In the genomic region with DNA sequence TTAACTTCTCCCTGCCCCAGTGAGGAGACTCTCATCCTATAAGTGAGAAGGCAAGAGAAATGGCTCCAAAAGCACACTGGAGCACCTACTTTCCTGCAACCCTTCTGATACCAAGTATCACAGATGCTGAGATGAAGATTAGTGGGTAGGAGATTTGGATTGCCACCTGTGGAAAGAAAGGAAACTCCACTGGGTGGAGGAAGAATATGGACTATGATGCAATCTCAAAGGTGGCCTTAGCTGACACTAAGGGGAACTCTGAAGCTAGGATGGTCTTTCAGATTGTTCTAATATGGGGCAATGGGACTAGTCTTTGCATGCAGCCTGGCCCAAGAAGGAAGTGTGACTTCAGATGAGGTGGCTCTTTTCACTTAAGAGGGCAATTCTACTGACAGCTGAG, we compare ENCODE assay signal across 1 cellular context.
TF ChIP-seq lines count a peak whose summit lies in the region.

No MANE protein-coding gene starts in this region.

TF ChIP-seq in K562, 482 proteins besides CTCF, POLR2A, EP300 and RAD21 (continued from another document):
- TF ChIP-seq, protein P1, sequence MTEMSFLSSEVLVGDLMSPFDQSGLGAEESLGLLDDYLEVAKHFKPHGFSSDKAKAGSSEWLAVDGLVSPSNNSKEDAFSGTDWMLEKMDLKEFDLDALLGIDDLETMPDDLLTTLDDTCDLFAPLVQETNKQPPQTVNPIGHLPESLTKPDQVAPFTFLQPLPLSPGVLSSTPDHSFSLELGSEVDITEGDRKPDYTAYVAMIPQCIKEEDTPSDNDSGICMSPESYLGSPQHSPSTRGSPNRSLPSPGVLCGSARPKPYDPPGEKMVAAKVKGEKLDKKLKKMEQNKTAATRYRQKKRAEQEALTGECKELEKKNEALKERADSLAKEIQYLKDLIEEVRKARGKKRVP (CRISPR knock-in tag; IDR thresholded peaks at IDR 0.05) = 0 out of 2 replicates have a peak, but pooled peaks have one; percentile 57
- TF ChIP-seq ZNF696 (CRISPR knock-in tag; conservative IDR thresholded peaks at IDR 0.05) (no peak), KAT7 (CRISPR knock-in tag; IDR thresholded peaks at IDR 0.05; ENCODE audit: borderline replicate concordance) (no peak), ZNF24 (IDR thresholded peaks at IDR 0.05) (no peak), HDGF (IDR thresholded peaks at IDR 0.05) (no peak), ZNF586 (CRISPR knock-in tag; conservative IDR thresholded peaks at IDR 0.05) (no peak), PTBP1 (IDR thresholded peaks at IDR 0.05; ENCODE audit: low read depth, low read length) (no peak), TRIM28 (IDR thresholded peaks at IDR 0.05) (no peak), CEBPG (CRISPR knock-in tag; IDR thresholded peaks at IDR 0.05) (peak; percentile 74), CEBPG (tag; conservative IDR thresholded peaks at IDR 0.05 in 1 of 2, IDR thresholded peaks at IDR 0.05 in 1 of 2) (peak; percentile 77 to 92), ARID1B (IDR thresholded peaks at IDR 0.05) (0 out of 2 replicates have a peak, but pooled peaks have one; percentile 21), TAF9B (IDR thresholded peaks at IDR 0.05; ENCODE audit: partially characterized antibody) (no peak), ZNF311 (CRISPR knock-in tag; IDR thresholded peaks at IDR 0.05) (no peak), ZEB2 (IDR thresholded peaks at IDR 0.05) (no peak), TAL1 (IDR thresholded peaks at IDR 0.05) (peak; percentile 12; the same call in 1 of the 2 replicates), CBFA2T2 (conservative IDR thresholded peaks at IDR 0.05) (0 out of 2 replicates have a peak, but pooled peaks have one; percentile 14), RBBP5 (IDR thresholded peaks at IDR 0.05; ENCODE audit: borderline replicate concordance, insufficient read depth, low read length, poor library complexity, severe bottlenecking) (no peak), SAFB2 (IDR thresholded peaks at IDR 0.05; ENCODE audit: borderline replicate concordance, low read depth, low read length, severe bottlenecking) (no peak)
- TF ChIP-seq, protein P2, sequence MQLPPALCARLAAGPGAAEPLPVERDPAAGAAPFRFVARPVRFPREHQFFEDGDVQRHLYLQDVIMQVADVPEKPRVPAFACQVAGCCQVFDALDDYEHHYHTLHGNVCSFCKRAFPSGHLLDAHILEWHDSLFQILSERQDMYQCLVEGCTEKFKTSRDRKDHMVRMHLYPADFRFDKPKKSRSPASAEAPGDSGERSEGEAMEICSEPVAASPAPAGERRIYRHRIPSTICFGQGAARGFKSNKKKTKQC (CRISPR knock-in tag; IDR thresholded peaks at IDR 0.05) = no peak
- TF ChIP-seq, protein P3, sequence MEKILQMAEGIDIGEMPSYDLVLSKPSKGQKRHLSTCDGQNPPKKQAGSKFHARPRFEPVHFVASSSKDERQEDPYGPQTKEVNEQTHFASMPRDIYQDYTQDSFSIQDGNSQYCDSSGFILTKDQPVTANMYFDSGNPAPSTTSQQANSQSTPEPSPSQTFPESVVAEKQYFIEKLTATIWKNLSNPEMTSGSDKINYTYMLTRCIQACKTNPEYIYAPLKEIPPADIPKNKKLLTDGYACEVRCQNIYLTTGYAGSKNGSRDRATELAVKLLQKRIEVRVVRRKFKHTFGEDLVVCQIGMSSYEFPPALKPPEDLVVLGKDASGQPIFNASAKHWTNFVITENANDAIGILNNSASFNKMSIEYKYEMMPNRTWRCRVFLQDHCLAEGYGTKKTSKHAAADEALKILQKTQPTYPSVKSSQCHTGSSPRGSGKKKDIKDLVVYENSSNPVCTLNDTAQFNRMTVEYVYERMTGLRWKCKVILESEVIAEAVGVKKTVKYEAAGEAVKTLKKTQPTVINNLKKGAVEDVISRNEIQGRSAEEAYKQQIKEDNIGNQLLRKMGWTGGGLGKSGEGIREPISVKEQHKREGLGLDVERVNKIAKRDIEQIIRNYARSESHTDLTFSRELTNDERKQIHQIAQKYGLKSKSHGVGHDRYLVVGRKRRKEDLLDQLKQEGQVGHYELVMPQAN (IDR thresholded peaks at IDR 0.05; ENCODE audit: borderline replicate concordance) = no peak
- TF ChIP-seq, protein P4, sequence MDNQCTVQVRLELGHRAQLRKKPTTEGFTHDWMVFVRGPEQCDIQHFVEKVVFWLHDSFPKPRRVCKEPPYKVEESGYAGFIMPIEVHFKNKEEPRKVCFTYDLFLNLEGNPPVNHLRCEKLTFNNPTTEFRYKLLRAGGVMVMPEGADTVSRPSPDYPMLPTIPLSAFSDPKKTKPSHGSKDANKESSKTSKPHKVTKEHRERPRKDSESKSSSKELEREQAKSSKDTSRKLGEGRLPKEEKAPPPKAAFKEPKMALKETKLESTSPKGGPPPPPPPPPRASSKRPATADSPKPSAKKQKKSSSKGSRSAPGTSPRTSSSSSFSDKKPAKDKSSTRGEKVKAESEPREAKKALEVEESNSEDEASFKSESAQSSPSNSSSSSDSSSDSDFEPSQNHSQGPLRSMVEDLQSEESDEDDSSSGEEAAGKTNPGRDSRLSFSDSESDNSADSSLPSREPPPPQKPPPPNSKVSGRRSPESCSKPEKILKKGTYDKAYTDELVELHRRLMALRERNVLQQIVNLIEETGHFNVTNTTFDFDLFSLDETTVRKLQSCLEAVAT (IDR thresholded peaks at IDR 0.05) = no peak
- TF ChIP-seq, protein P5, sequence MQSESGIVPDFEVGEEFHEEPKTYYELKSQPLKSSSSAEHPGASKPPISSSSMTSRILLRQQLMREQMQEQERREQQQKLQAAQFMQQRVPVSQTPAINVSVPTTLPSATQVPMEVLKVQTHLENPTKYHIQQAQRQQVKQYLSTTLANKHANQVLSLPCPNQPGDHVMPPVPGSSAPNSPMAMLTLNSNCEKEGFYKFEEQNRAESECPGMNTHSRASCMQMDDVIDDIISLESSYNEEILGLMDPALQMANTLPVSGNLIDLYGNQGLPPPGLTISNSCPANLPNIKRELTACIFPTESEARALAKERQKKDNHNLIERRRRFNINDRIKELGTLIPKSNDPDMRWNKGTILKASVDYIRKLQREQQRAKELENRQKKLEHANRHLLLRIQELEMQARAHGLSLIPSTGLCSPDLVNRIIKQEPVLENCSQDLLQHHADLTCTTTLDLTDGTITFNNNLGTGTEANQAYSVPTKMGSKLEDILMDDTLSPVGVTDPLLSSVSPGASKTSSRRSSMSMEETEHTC (IDR thresholded peaks at IDR 0.05) = no peak
- TF ChIP-seq, protein P6, sequence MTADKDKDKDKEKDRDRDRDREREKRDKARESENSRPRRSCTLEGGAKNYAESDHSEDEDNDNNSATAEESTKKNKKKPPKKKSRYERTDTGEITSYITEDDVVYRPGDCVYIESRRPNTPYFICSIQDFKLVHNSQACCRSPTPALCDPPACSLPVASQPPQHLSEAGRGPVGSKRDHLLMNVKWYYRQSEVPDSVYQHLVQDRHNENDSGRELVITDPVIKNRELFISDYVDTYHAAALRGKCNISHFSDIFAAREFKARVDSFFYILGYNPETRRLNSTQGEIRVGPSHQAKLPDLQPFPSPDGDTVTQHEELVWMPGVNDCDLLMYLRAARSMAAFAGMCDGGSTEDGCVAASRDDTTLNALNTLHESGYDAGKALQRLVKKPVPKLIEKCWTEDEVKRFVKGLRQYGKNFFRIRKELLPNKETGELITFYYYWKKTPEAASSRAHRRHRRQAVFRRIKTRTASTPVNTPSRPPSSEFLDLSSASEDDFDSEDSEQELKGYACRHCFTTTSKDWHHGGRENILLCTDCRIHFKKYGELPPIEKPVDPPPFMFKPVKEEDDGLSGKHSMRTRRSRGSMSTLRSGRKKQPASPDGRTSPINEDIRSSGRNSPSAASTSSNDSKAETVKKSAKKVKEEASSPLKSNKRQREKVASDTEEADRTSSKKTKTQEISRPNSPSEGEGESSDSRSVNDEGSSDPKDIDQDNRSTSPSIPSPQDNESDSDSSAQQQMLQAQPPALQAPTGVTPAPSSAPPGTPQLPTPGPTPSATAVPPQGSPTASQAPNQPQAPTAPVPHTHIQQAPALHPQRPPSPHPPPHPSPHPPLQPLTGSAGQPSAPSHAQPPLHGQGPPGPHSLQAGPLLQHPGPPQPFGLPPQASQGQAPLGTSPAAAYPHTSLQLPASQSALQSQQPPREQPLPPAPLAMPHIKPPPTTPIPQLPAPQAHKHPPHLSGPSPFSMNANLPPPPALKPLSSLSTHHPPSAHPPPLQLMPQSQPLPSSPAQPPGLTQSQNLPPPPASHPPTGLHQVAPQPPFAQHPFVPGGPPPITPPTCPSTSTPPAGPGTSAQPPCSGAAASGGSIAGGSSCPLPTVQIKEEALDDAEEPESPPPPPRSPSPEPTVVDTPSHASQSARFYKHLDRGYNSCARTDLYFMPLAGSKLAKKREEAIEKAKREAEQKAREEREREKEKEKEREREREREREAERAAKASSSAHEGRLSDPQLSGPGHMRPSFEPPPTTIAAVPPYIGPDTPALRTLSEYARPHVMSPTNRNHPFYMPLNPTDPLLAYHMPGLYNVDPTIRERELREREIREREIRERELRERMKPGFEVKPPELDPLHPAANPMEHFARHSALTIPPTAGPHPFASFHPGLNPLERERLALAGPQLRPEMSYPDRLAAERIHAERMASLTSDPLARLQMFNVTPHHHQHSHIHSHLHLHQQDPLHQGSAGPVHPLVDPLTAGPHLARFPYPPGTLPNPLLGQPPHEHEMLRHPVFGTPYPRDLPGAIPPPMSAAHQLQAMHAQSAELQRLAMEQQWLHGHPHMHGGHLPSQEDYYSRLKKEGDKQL (CRISPR knock-in tag; IDR thresholded peaks at IDR 0.05; ENCODE audit: borderline replicate concordance) = no peak
- TF ChIP-seq, protein P7, sequence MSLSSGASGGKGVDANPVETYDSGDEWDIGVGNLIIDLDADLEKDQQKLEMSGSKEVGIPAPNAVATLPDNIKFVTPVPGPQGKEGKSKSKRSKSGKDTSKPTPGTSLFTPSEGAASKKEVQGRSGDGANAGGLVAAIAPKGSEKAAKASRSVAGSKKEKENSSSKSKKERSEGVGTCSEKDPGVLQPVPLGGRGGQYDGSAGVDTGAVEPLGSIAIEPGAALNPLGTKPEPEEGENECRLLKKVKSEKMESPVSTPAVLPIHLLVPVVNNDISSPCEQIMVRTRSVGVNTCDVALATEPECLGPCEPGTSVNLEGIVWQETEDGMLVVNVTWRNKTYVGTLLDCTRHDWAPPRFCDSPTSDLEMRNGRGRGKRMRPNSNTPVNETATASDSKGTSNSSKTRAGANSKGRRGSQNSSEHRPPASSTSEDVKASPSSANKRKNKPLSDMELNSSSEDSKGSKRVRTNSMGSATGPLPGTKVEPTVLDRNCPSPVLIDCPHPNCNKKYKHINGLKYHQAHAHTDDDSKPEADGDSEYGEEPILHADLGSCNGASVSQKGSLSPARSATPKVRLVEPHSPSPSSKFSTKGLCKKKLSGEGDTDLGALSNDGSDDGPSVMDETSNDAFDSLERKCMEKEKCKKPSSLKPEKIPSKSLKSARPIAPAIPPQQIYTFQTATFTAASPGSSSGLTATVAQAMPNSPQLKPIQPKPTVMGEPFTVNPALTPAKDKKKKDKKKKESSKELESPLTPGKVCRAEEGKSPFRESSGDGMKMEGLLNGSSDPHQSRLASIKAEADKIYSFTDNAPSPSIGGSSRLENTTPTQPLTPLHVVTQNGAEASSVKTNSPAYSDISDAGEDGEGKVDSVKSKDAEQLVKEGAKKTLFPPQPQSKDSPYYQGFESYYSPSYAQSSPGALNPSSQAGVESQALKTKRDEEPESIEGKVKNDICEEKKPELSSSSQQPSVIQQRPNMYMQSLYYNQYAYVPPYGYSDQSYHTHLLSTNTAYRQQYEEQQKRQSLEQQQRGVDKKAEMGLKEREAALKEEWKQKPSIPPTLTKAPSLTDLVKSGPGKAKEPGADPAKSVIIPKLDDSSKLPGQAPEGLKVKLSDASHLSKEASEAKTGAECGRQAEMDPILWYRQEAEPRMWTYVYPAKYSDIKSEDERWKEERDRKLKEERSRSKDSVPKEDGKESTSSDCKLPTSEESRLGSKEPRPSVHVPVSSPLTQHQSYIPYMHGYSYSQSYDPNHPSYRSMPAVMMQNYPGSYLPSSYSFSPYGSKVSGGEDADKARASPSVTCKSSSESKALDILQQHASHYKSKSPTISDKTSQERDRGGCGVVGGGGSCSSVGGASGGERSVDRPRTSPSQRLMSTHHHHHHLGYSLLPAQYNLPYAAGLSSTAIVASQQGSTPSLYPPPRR (CRISPR knock-in tag; IDR thresholded peaks at IDR 0.05; ENCODE audit: borderline replicate concordance) = no peak
- TF ChIP-seq, protein P8, sequence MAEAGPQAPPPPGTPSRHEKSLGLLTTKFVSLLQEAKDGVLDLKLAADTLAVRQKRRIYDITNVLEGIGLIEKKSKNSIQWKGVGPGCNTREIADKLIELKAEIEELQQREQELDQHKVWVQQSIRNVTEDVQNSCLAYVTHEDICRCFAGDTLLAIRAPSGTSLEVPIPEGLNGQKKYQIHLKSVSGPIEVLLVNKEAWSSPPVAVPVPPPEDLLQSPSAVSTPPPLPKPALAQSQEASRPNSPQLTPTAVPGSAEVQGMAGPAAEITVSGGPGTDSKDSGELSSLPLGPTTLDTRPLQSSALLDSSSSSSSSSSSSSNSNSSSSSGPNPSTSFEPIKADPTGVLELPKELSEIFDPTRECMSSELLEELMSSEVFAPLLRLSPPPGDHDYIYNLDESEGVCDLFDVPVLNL (CRISPR knock-in tag; IDR thresholded peaks at IDR 0.05; ENCODE audit: low read depth) = no peak
- TF ChIP-seq, protein P9, sequence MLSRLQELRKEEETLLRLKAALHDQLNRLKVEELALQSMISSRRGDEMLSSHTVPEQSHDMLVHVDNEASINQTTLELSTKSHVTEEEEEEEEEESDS (CRISPR knock-in tag; IDR thresholded peaks at IDR 0.05) = no peak
